Comparison of ENCODE assay signal across 12 cellular contexts in the genomic region with DNA sequence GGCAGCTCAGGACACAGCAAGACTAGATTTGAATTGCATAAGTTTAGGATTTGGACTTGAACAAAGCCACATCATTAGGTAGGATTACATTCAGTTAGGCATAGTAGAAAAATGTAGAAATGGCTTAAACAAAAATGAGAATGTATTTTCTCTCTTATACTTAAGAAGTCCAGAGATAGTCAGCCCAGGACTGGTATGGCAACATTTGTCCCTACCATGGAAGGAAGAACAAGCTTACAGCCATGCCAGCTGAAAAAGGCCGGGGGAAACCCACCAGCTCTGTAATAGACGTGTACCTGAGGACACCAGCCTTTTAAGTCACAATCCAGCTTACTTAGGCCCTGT. TPM values are rescaled to one million over a fixed set of nuclear protein-coding genes. Genes with fewer than 3 reads are reported as not detected.
DNase-seq lines count a peak whose midpoint lies in the region; ATAC-seq and TF ChIP-seq lines count a peak whose summit lies in the region.
"Had no signal": no experiment of that assay in that cellular context is flagged by ENCODE, and none has a peak within 500 bp of the region (broad histone marks: within the 10 kb centered on the region; RNA-seq: fewer than 3 reads in every experiment).

No MANE protein-coding gene starts in this region.

- H3K27ac ChIP-seq in left ventricle myocardium inferior (replicated peaks) (peak overlapping the region; percentile 84), duodenal mucosa (ENCODE audit: low read depth, low read length) (no peak overlapping the region), upper lobe of right lung (peak overlapping the region; percentile 75)

- H3K27me3 Mint-ChIP-seq in nephron (ENCODE audit: low read depth), result peaks cover 3% of the 10 kb centered on the region
- H3K27me3 Mint-ChIP-seq: activated naive CD8-positive, alpha-beta T cell treated with anti-CD3 and anti-CD28 coated beads, Interleukin-2, amount 50 U/mL, for 24 hours had no signal

- no peak overlapping the region for H3K4me3 Mint-ChIP-seq in nephron
- H3K4me3 Mint-ChIP-seq: activated naive CD8-positive, alpha-beta T cell treated with anti-CD3 and anti-CD28 coated beads, Interleukin-2, amount 50 U/mL, for 24 hours; natural killer cell had no signal

- H3K36me3 Mint-ChIP-seq in nephron (ENCODE audit: low read depth), result no peaks in the 10 kb centered on the region
- H3K36me3 Mint-ChIP-seq: natural killer cell had no signal

- peak overlapping the region in 2 of 3 experiments; percentile 89 to 90 for H3K27ac Mint-ChIP-seq in nephron
- H3K27ac Mint-ChIP-seq: activated naive CD8-positive, alpha-beta T cell treated with anti-CD3 and anti-CD28 coated beads, Interleukin-2, amount 50 U/mL, for 24 hours; natural killer cell had no signal

- DNase-seq in left ventricle myocardium inferior, result no peak
- DNase-seq in left ventricle myocardium superior, result no peak
- DNase-seq in upper lobe of right lung, result no peak
- DNase-seq in NCI-H1417 (lab: John Stamatoyannopoulos, UW), result no peak
- DNase-seq in midbrain (lab: John Stamatoyannopoulos, UW), result no peak
- DNase-seq: activated naive CD8-positive, alpha-beta T cell treated with anti-CD3 and anti-CD28 coated beads, Interleukin-2, amount 50 U/mL, for 24 hours; natural killer cell; NCI-H187 treated with DMSO at 0.1 percent for 48 hours had no signal

- H3K36me3 ChIP-seq in left ventricle myocardium inferior, result no peaks in the 10 kb centered on the region
- H3K36me3 ChIP-seq in duodenal mucosa (ENCODE audit: control insufficient read depth in 1 of 2, insufficient read depth in 2 of 2, low read length in 2 of 2), result no peaks in the 10 kb centered on the region
- no peaks in the 10 kb centered on the region for H3K36me3 ChIP-seq in upper lobe of right lung

- intact Hi-C loops in left ventricle myocardium inferior (cut with micrococcal nuclease) (no loop called here), left ventricle myocardium superior (cut with micrococcal nuclease) (loop anchor here (10.0 kb wide), 1 partner anchor 80 kb away; no protein-coding TSS in a partner anchor), upper lobe of right lung (cut with DNase I) (no loop called here)

- no peaks in the 10 kb centered on the region for H3K9me3 Mint-ChIP-seq in nephron
- H3K9me3 Mint-ChIP-seq: activated naive CD8-positive, alpha-beta T cell treated with anti-CD3 and anti-CD28 coated beads, Interleukin-2, amount 50 U/mL, for 24 hours; natural killer cell had no signal

- H3K27me3 ChIP-seq in left ventricle myocardium inferior (ENCODE audit: low read depth), result no peaks in the 10 kb centered on the region
- no peaks in the 10 kb centered on the region for H3K27me3 ChIP-seq in duodenal mucosa (ENCODE audit: control insufficient read depth in 1 of 2, insufficient read depth in 2 of 2, low read length in 2 of 2)
- no peaks in the 10 kb centered on the region for H3K27me3 ChIP-seq in upper lobe of right lung

- TF ChIP-seq CTCF in left ventricle myocardium inferior (IDR thresholded peaks at IDR 0.05; ENCODE audit: borderline replicate concordance), result no peak
- TF ChIP-seq CTCF in nephron (IDR thresholded peaks at IDR 0.05; ENCODE audit: unreplicated experiment in 3 of 3), result no peak
- TF ChIP-seq CTCF in upper lobe of right lung (IDR thresholded peaks at IDR 0.05), result no peak

- ATAC-seq in left ventricle myocardium superior, result no peak
- no peak for ATAC-seq in upper lobe of right lung
- ATAC-seq in HG03442 (IDR thresholded peaks at IDR 0.05; ENCODE audit: unreplicated experiment), result no peak

- H3K4me3 ChIP-seq in left ventricle myocardium inferior, result no peak overlapping the region
- H3K4me3 ChIP-seq in duodenal mucosa (ENCODE audit: low read depth in 1 of 2, low read length in 2 of 2), result peak overlapping the region; percentile 23 to 31
- no peak overlapping the region for H3K4me3 ChIP-seq in upper lobe of right lung

- peak overlapping the region in 1 of 2 donors; percentile 15 for H3K9ac ChIP-seq in duodenal mucosa (ENCODE audit: low read depth in 1 of 2, low read length in 2 of 2)

- H3K9me3 ChIP-seq in left ventricle myocardium inferior (replicated peaks), result no peaks in the 10 kb centered on the region
- H3K9me3 ChIP-seq in duodenal mucosa (ENCODE audit: control insufficient read depth in 1 of 2, low read length in 2 of 2), result no peaks in the 10 kb centered on the region
- no peaks in the 10 kb centered on the region for H3K9me3 ChIP-seq in upper lobe of right lung

- H3K4me1 ChIP-seq in left ventricle myocardium inferior (peaks cover 47% of the 10 kb centered on the region), duodenal mucosa (ENCODE audit: control insufficient read depth in 1 of 2, insufficient read depth in 2 of 2, low read length in 2 of 2) (peaks cover 41 to 44% of the 10 kb centered on the region in 2 donors), upper lobe of right lung (peaks cover 40% of the 10 kb centered on the region)

- H3K4me1 Mint-ChIP-seq in nephron, result peaks cover 32% of the 10 kb centered on the region

RNA-seq across cellular contexts. Expression of gene TMIGD1, which starts 11.2 kb away (rescaled TPM):
- total RNA-seq in left ventricle myocardium inferior (not detected), left ventricle myocardium superior (not detected), upper lobe of right lung (not detected)
- total RNA-seq: dermis blood vessel endothelial cell, natural killer cell had no signal

RNA-seq across cellular contexts. Expression of gene CPD, which starts 33.7 kb away (rescaled TPM):
- 19.3 TPM for total RNA-seq in left ventricle myocardium inferior
- 20.3 TPM for total RNA-seq in left ventricle myocardium superior
- 75.3 TPM for total RNA-seq in upper lobe of right lung

RNA-seq across cellular contexts. Expression of gene BLMH, which starts 53.3 kb away (rescaled TPM):
- total RNA-seq in left ventricle myocardium inferior (14.9 TPM), left ventricle myocardium superior (15.7 TPM), upper lobe of right lung (26.0 TPM)

Comparison
In these comparisons a context has a peak if more than half of its experiments do, and no peak if none do; other contexts are left out.
1. H3K4me3 ChIP-seq: peak in duodenal mucosa (2 of 2); none in left ventricle myocardium inferior (single experiment) and upper lobe of right lung (single experiment).